In genomic region chr22:37805878-37806277, GRCh38 we compare ENCODE assay signal across 7 cellular contexts. TPM values are rescaled to one million over a fixed set of nuclear protein-coding genes. Genes with fewer than 3 reads are reported as not detected.
DNase-seq lines count a peak whose midpoint lies in the region; ATAC-seq and TF ChIP-seq lines count a peak whose summit lies in the region.
"Had no signal": no experiment of that assay in that cellular context is flagged by ENCODE, and none has a peak within 500 bp of the region (broad histone marks: within the 10 kb centered on the region; RNA-seq: fewer than 3 reads in every experiment).

No MANE protein-coding gene starts in this region.

- CTCF ChIA-PET in HEK293 (lab: Yijun Ruan, JAX): interaction anchor here (0.8 kb wide), 1 partner anchor 246 kb away, joined by 3 read pairs; no protein-coding TSS in a partner anchor

- H3K27ac ChIP-seq in HEK293 (ENCODE audit: extremely low read depth, low read depth, low read length) (peak overlapping the region; percentile 80; the same call in 1 of the 2 replicates), caudate nucleus (ENCODE audit: low read depth, low read length) (peak overlapping the region; percentile 31)

- H3K4me3 ChIP-seq in HEK293 (ENCODE audit: low read depth, low read length) (peak overlapping the region; percentile 68), neuron (ENCODE audit: low read length) (peak overlapping the region; percentile 98)

- H3K4me1 ChIP-seq in HEK293 (ENCODE audit: control insufficient read depth, insufficient read depth, low read length): peaks cover 6% of the 10 kb centered on the region; the same call in 1 of the 2 replicates
- H3K4me1 ChIP-seq in neuron (ENCODE audit: insufficient read depth, low read length): peaks cover 35% of the 10 kb centered on the region

- POLR2A ChIA-PET in HEK293 (lab: Yijun Ruan, JAX): interaction anchor here (1.8 kb wide), 2 partner anchors 12 to 38 kb away, joined by 13 to 14 read pairs; partner anchors contain the start of gene ANKRD54

- TF ChIP-seq CTCF in HEK293 (tag by site-specific recombination; IDR thresholded peaks at IDR 0.05): no peak

- DNase-seq in caudate nucleus (lab: John Stamatoyannopoulos, UW): peak in 1 of 61 donors; percentile 16
- DNase-seq in NOMO-1 treated with DMSO at 0.1 percent for 48 hours (lab: John Stamatoyannopoulos, UW; ENCODE audit: unreplicated experiment): no peak
- DNase-seq in dermis blood vessel endothelial cell: no peak

- H2AFZ ChIP-seq in neuron (ENCODE audit: low read depth, low read length): no peak overlapping the region

- no peaks in the 10 kb centered on the region for H3K27me3 ChIP-seq in neuron (ENCODE audit: insufficient read depth, low read length)

- H3K36me3 ChIP-seq in HEK293 (ENCODE audit: control insufficient read depth in 2 of 2, insufficient read depth in 1 of 2, low read length in 2 of 2): peaks cover 0 to 5% of the 10 kb centered on the region in 2 experiments; a peak in 1 of 3 replicates
- H3K36me3 ChIP-seq in neuron (ENCODE audit: insufficient read depth, low read length): no peaks in the 10 kb centered on the region

- no peak for ATAC-seq in HG03442 (IDR thresholded peaks at IDR 0.05; ENCODE audit: unreplicated experiment)

- no peaks in the 10 kb centered on the region for H3K9me3 ChIP-seq in HEK293 (ENCODE audit: control insufficient read depth, insufficient read depth, low read depth, low read length)
- no peaks in the 10 kb centered on the region for H3K9me3 ChIP-seq in neuron (ENCODE audit: low read length)

TF ChIP-seq in HEK293, 187 proteins besides CTCF, POLR2A, EP300 and RAD21:
- TF ChIP-seq ZNF184 (tag by site-specific recombination; IDR thresholded peaks at IDR 0.05): no peak
- TF ChIP-seq ZNF777 (tag by site-specific recombination; IDR thresholded peaks at IDR 0.05; ENCODE audit: borderline replicate concordance): no peak
- no peak for TF ChIP-seq ZNF513 (tag by site-specific recombination; IDR thresholded peaks at IDR 0.05)
- no peak for TF ChIP-seq TSHZ1 (tag by site-specific recombination; IDR thresholded peaks at IDR 0.05; ENCODE audit: borderline replicate concordance)
- TF ChIP-seq ZNF266 (tag by site-specific recombination; IDR thresholded peaks at IDR 0.05; ENCODE audit: low read depth): no peak
- TF ChIP-seq ATF2 (tag by site-specific recombination; IDR thresholded peaks at IDR 0.05; ENCODE audit: low read depth): no peak
- TF ChIP-seq ZNF211 (tag by site-specific recombination; IDR thresholded peaks at IDR 0.05; ENCODE audit: low read depth): no peak

RNA-seq across cellular contexts. Expression of gene GCAT, which starts 1.9 kb away (rescaled TPM):
- total RNA-seq in dermis blood vessel endothelial cell: 24.5 and 37.6 TPM in 2 replicates

RNA-seq across cellular contexts. Expression of gene GALR3, which starts 17.3 kb away (rescaled TPM):
- total RNA-seq in dermis blood vessel endothelial cell: 0.14 TPM in 1 of 2 replicates, not detected in the other
- total RNA-seq: RPMI7951 had no signal

RNA-seq across cellular contexts. Expression of gene ANKRD54, which starts 38.3 kb away (rescaled TPM):
- 43.6 and 44.3 TPM in 2 replicates for total RNA-seq in dermis blood vessel endothelial cell

RNA-seq across cellular contexts. Expression of gene EIF3L, which starts 43.3 kb away (rescaled TPM):
- total RNA-seq in dermis blood vessel endothelial cell: 358 and 454 TPM in 2 replicates
